In genomic region chr4:100109921-100110320, GRCh38 we compare ENCODE assay signal across 32 cellular contexts.
"Had no signal": no experiment of that assay in that cellular context is flagged by ENCODE, and none has a peak within 500 bp of the region (broad histone marks: within the 10 kb centered on the region; RNA-seq: fewer than 3 reads in every experiment).

No MANE protein-coding gene starts in this region.

- H3K4me3 ChIP-seq: adrenal gland, body of pancreas, esophagus muscularis mucosa, gastroesophageal sphincter had no signal

- H3K4me1 ChIP-seq: body of pancreas, esophagus muscularis mucosa, gastroesophageal sphincter had no signal

- H3K27ac Mint-ChIP-seq: activated CD4-positive, alpha-beta T cell treated with anti-CD3 and anti-CD28 coated beads, Interleukin-2, amount 10 ng/mL, durations not matched to agents 7 days and 5 days; activated CD8-positive, alpha-beta T cell treated with anti-CD3 and anti-CD28 coated beads for 36 hours; activated naive CD4-positive, alpha-beta T cell treated with anti-CD3 and anti-CD28 coated beads for 36 hours; activated naive CD4-positive, alpha-beta T cell treated with anti-CD3 and anti-CD28 coated beads, Interleukin-2, amount 50 U/mL, for 24 hours; activated naive CD8-positive, alpha-beta T cell treated with anti-CD3 and anti-CD28 coated beads for 36 hours; activated naive CD8-positive, alpha-beta T cell treated with anti-CD3 and anti-CD28 coated beads, Interleukin-2, amount 50 U/mL, for 24 hours; activated T-helper 1 cell treated with anti-CD3 and anti-CD28 coated beads, Interleukin-12 subunit alpha, Interleukin-12 subunit beta, Interleukin-2, Interleukin-4 antibody, amounts not matched to agents 30 ng/mL and 10 ng/mL and 1 ng/mL, durations not matched to agents 14 hours and 24 hours and 36 hours; activated T-helper 2 cell treated with anti-CD3 and anti-CD28 coated beads, Interferon-gamma antibody, Interleukin-2, Interleukin-4, amounts not matched to agents 10 μg/mL and 5 μg/mL and 100 μg/mL, durations not matched to agents 14 hours and 24 hours and 36 hours; effector memory CD8-positive, alpha-beta T cell; WTC11 had no signal

- H3K27me3 ChIP-seq: adrenal gland, body of pancreas, esophagus muscularis mucosa, gastroesophageal sphincter had no signal

- H3K9me3 Mint-ChIP-seq: activated CD8-positive, alpha-beta T cell treated with anti-CD3 and anti-CD28 coated beads for 36 hours; activated naive CD4-positive, alpha-beta T cell treated with anti-CD3 and anti-CD28 coated beads for 36 hours; activated naive CD4-positive, alpha-beta T cell treated with anti-CD3 and anti-CD28 coated beads, Interleukin-2, amount 50 U/mL, for 24 hours; activated naive CD8-positive, alpha-beta T cell treated with anti-CD3 and anti-CD28 coated beads for 36 hours; activated naive CD8-positive, alpha-beta T cell treated with anti-CD3 and anti-CD28 coated beads, Interleukin-2, amount 50 U/mL, for 24 hours; activated T-helper 1 cell treated with anti-CD3 and anti-CD28 coated beads, Interleukin-12 subunit alpha, Interleukin-12 subunit beta, Interleukin-2, Interleukin-4 antibody, amounts not matched to agents 30 ng/mL and 10 ng/mL and 1 ng/mL, durations not matched to agents 14 hours and 24 hours and 36 hours; activated T-helper 2 cell treated with anti-CD3 and anti-CD28 coated beads, Interferon-gamma antibody, Interleukin-2, Interleukin-4, amounts not matched to agents 10 μg/mL and 5 μg/mL and 100 μg/mL, durations not matched to agents 14 hours and 24 hours and 36 hours; effector memory CD8-positive, alpha-beta T cell; WTC11 had no signal

- H3K27ac ChIP-seq: adrenal gland, body of pancreas, esophagus muscularis mucosa, gastroesophageal sphincter, VCaP had no signal

- DNase-seq: activated CD4-positive, alpha-beta T cell treated with anti-CD3 and anti-CD28 coated beads for 1 hour; activated CD4-positive, alpha-beta T cell treated with anti-CD3 and anti-CD28 coated beads for 4 hours; activated CD4-positive, alpha-beta T cell treated with anti-CD3 and anti-CD28 coated beads, Interleukin-2, amount 10 ng/mL, durations not matched to agents 7 days and 5 days; activated CD4-positive, alpha-beta T cell treated with anti-CD3 and anti-CD28 coated beads, Interleukin-2, amount 50 U/mL, for 48 hours; activated CD8-positive, alpha-beta memory T cell treated with anti-CD3 and anti-CD28 coated beads for 24 hours; activated CD8-positive, alpha-beta T cell treated with anti-CD3 and anti-CD28 coated beads for 36 hours; activated effector memory CD4-positive, alpha-beta T cell treated with anti-CD3 and anti-CD28 coated beads, Interleukin-2, amount 50 U/mL, for 16 hours; activated naive CD4-positive, alpha-beta T cell treated with anti-CD3 and anti-CD28 coated beads for 36 hours; activated naive CD8-positive, alpha-beta T cell treated with anti-CD3 and anti-CD28 coated beads for 36 hours; activated naive CD8-positive, alpha-beta T cell treated with anti-CD3 and anti-CD28 coated beads, Interleukin-2, amount 50 U/mL, for 24 hours; activated T-cell treated with anti-CD3 and anti-CD28 coated beads, Interleukin-2, amount 50 U/mL, for 1 hour; activated T-cell treated with anti-CD3 and anti-CD28 coated beads, Interleukin-2, amount 50 U/mL, for 48 hours; adrenal gland; amygdala; aorta; body of pancreas; caudate nucleus; cortex of kidney; dermis blood vessel endothelial cell; effector CD4-positive, alpha-beta T cell; effector memory CD8-positive, alpha-beta T cell; erythroblast; foreskin melanocyte; head of caudate nucleus; T-helper 2 cell had no signal

- H3K36me3 ChIP-seq: adrenal gland, esophagus muscularis mucosa, gastroesophageal sphincter had no signal

- H3K4me3 Mint-ChIP-seq: activated CD4-positive, alpha-beta T cell treated with anti-CD3 and anti-CD28 coated beads, Interleukin-2, amount 10 ng/mL, durations not matched to agents 7 days and 5 days; activated CD8-positive, alpha-beta T cell treated with anti-CD3 and anti-CD28 coated beads for 36 hours; activated naive CD4-positive, alpha-beta T cell treated with anti-CD3 and anti-CD28 coated beads for 36 hours; activated naive CD4-positive, alpha-beta T cell treated with anti-CD3 and anti-CD28 coated beads, Interleukin-2, amount 50 U/mL, for 24 hours; activated naive CD8-positive, alpha-beta T cell treated with anti-CD3 and anti-CD28 coated beads for 36 hours; activated naive CD8-positive, alpha-beta T cell treated with anti-CD3 and anti-CD28 coated beads, Interleukin-2, amount 50 U/mL, for 24 hours; activated T-helper 1 cell treated with anti-CD3 and anti-CD28 coated beads, Interleukin-12 subunit alpha, Interleukin-12 subunit beta, Interleukin-2, Interleukin-4 antibody, amounts not matched to agents 30 ng/mL and 10 ng/mL and 1 ng/mL, durations not matched to agents 14 hours and 24 hours and 36 hours; effector memory CD8-positive, alpha-beta T cell; WTC11 had no signal

- ATAC-seq: activated CD8-positive, alpha-beta T cell treated with anti-CD3 and anti-CD28 coated beads for 36 hours; activated naive CD8-positive, alpha-beta T cell treated with anti-CD3 and anti-CD28 coated beads, Interleukin-2, amount 50 U/mL, for 24 hours; body of pancreas; effector memory CD8-positive, alpha-beta T cell; gastroesophageal sphincter; WTC11 had no signal

- H3K36me3 Mint-ChIP-seq: activated naive CD4-positive, alpha-beta T cell treated with anti-CD3 and anti-CD28 coated beads, Interleukin-2, amount 50 U/mL, for 24 hours; WTC11 had no signal

- H3K27me3 Mint-ChIP-seq: activated CD4-positive, alpha-beta T cell treated with anti-CD3 and anti-CD28 coated beads, Interleukin-2, amount 10 ng/mL, durations not matched to agents 7 days and 5 days; activated CD8-positive, alpha-beta T cell treated with anti-CD3 and anti-CD28 coated beads for 36 hours; activated naive CD4-positive, alpha-beta T cell treated with anti-CD3 and anti-CD28 coated beads, Interleukin-2, amount 50 U/mL, for 24 hours; activated naive CD8-positive, alpha-beta T cell treated with anti-CD3 and anti-CD28 coated beads for 36 hours; activated naive CD8-positive, alpha-beta T cell treated with anti-CD3 and anti-CD28 coated beads, Interleukin-2, amount 50 U/mL, for 24 hours; effector memory CD8-positive, alpha-beta T cell had no signal

- H3K9me3 ChIP-seq: adrenal gland, body of pancreas, esophagus muscularis mucosa, gastroesophageal sphincter had no signal
